31 cellular contexts compared by ENCODE assay signal in genomic region chr11:65064847-65065240, GRCh38. TPM values are rescaled to one million over a fixed set of nuclear protein-coding genes. Genes with fewer than 3 reads are reported as not detected.
"Had no signal": no experiment of that assay in that cellular context is flagged by ENCODE, and none has a peak within 500 bp of the region (broad histone marks: within the 10 kb centered on the region; RNA-seq: fewer than 3 reads in every experiment).

No MANE protein-coding gene starts in this region.

- H3K9me3 ChIP-seq: body of pancreas, breast epithelium had no signal

- H3K36me3 ChIP-seq: brain microvascular endothelial cell, breast epithelium had no signal

- DNase-seq: activated CD4-positive, alpha-beta memory T cell treated with anti-CD3 and anti-CD28 coated beads, Interleukin-2, amount 10 ng/mL, durations not matched to agents 7 days and 5 days; activated CD4-positive, alpha-beta T cell treated with anti-CD3 and anti-CD28 coated beads for 1 hour; activated CD4-positive, alpha-beta T cell treated with anti-CD3 and anti-CD28 coated beads for 36 hours; activated CD4-positive, alpha-beta T cell treated with anti-CD3 and anti-CD28 coated beads for 48 hours; activated CD4-positive, alpha-beta T cell treated with anti-CD3 and anti-CD28 coated beads, Interleukin-2, amount 10 ng/mL, durations not matched to agents 7 days and 5 days; activated CD4-positive, alpha-beta T cell treated with anti-CD3 and anti-CD28 coated beads, Interleukin-2, amount 50 U/mL, for 48 hours; activated CD4-positive, CD25-positive, alpha-beta regulatory T cell; activated CD8-positive, alpha-beta memory T cell treated with anti-CD3 and anti-CD28 coated beads for 24 hours; activated CD8-positive, alpha-beta memory T cell treated with anti-CD3 and anti-CD28 coated beads, Interleukin-2, amount 10 ng/mL, durations not matched to agents 7 days and 5 days; activated CD8-positive, alpha-beta memory T cell treated with anti-CD3 and anti-CD28 coated beads, Interleukin-2, amount 50 U/mL, for 48 hours; activated CD8-positive, alpha-beta T cell treated with anti-CD3 and anti-CD28 coated beads, Interleukin-2, amount 10 ng/mL, durations not matched to agents 7 days and 5 days; activated effector memory CD4-positive, alpha-beta T cell treated with Interleukin-2 at 50 U/mL for 16 hours; activated gamma-delta T cell; activated naive CD4-positive, alpha-beta T cell treated with anti-CD3 and anti-CD28 coated beads, Interleukin-2, amount 10 ng/mL, durations not matched to agents 7 days and 5 days; activated naive CD4-positive, alpha-beta T cell treated with Interleukin-2 at 50 U/mL for 16 hours; activated naive CD8-positive, alpha-beta T cell treated with anti-CD3 and anti-CD28 coated beads, Interleukin-2, amount 10 ng/mL, durations not matched to agents 7 days and 5 days; activated naive CD8-positive, alpha-beta T cell treated with anti-CD3 and anti-CD28 coated beads, Interleukin-2, amount 50 U/mL, for 24 hours; activated T-cell treated with anti-CD3 and anti-CD28 coated beads, Interleukin-2, amount 50 U/mL, for 24 hours; activated T-cell treated with anti-CD3 and anti-CD28 coated beads, Interleukin-2, amount 50 U/mL, for 48 hours; aorta; body of pancreas; brain microvascular endothelial cell; central memory CD4-positive, alpha-beta T cell; T-helper 1 cell; T-helper 2 cell; T-helper 9 cell had no signal

- ATAC-seq: activated CD4-positive, alpha-beta T cell treated with anti-CD3 and anti-CD28 coated beads for 36 hours; activated CD4-positive, CD25-positive, alpha-beta regulatory T cell treated with anti-CD3 and anti-CD28 coated beads, Interleukin-2, amount 50 U/mL, for 24 hours; activated CD8-positive, alpha-beta memory T cell treated with anti-CD3 and anti-CD28 coated beads, Interleukin-2, amount 10 ng/mL, durations not matched to agents 7 days and 5 days; activated CD8-positive, alpha-beta T cell treated with anti-CD3 and anti-CD28 coated beads, Interleukin-2, amount 10 ng/mL, durations not matched to agents 7 days and 5 days; activated naive CD8-positive, alpha-beta T cell treated with anti-CD3 and anti-CD28 coated beads, Interleukin-2, amount 50 U/mL, for 24 hours; body of pancreas; WTC11 had no signal

- H3K4me1 ChIP-seq: body of pancreas, breast epithelium had no signal

- H3K4me3 ChIP-seq: body of pancreas, breast epithelium had no signal

- H3K27ac ChIP-seq: body of pancreas, brain microvascular endothelial cell, breast epithelium, VCaP had no signal

- H3K27me3 ChIP-seq: body of pancreas, brain microvascular endothelial cell, breast epithelium had no signal

RNA-seq across cellular contexts. Expression of gene NAALADL1, which starts 6.5 kb away (rescaled TPM):
- total RNA-seq: astrocyte had no signal
